Comparison of ENCODE assay signal across 26 cellular contexts in genomic region chr9:15278839-15279238, GRCh38.
DNase-seq lines count a peak whose midpoint lies in the region; FAIRE-seq and TF ChIP-seq lines count a peak whose summit lies in the region.
"Had no signal": no experiment of that assay in that cellular context is flagged by ENCODE, and none has a peak within 500 bp of the region (broad histone marks: within the 10 kb centered on the region; RNA-seq: fewer than 3 reads in every experiment).

No MANE protein-coding gene starts in this region.

- CTCF ChIA-PET in activated naive CD4-positive, alpha-beta T cell treated with anti-CD3 and anti-CD28 coated beads, Interleukin-2, amount 10 ng/mL, durations not matched to agents 7 days and 5 days (lab: Charles Lee): interaction anchor here (1.2 to 1.5 kb wide), 3 partner anchors 14 to 138 kb away, joined by 3 to 4 read pairs (median 4); no protein-coding TSS in a partner anchor

- H3K4me3 Mint-ChIP-seq in activated naive CD4-positive, alpha-beta T cell treated with anti-CD3 and anti-CD28 coated beads, Interleukin-2, amount 50 U/mL, for 24 hours: no peak overlapping the region
- H3K4me3 Mint-ChIP-seq in activated naive CD4-positive, alpha-beta T cell treated with anti-CD3 and anti-CD28 coated beads, Interleukin-2, amount 10 ng/mL, durations not matched to agents 7 days and 5 days: no peak overlapping the region
- H3K4me3 Mint-ChIP-seq: CD4-positive, alpha-beta memory T cell had no signal

- peak overlapping the region; percentile 75 for H3K27ac ChIP-seq in VCaP
- H3K27ac ChIP-seq: BLaER1 had no signal

- no peaks in the 10 kb centered on the region for H3K27me3 Mint-ChIP-seq in activated naive CD4-positive, alpha-beta T cell treated with anti-CD3 and anti-CD28 coated beads, Interleukin-2, amount 50 U/mL, for 24 hours
- H3K27me3 Mint-ChIP-seq in activated naive CD4-positive, alpha-beta T cell treated with anti-CD3 and anti-CD28 coated beads, Interleukin-2, amount 10 ng/mL, durations not matched to agents 7 days and 5 days: no peaks in the 10 kb centered on the region
- H3K27me3 Mint-ChIP-seq: CD4-positive, alpha-beta memory T cell had no signal

- TF ChIP-seq CTCF in VCaP (conservative IDR thresholded peaks at IDR 0.05) (no peak), D721Med (IDR thresholded peaks at IDR 0.05; ENCODE audit: insufficient read depth, missing control alignments) (no peak)

- no peaks in the 10 kb centered on the region for H3K36me3 Mint-ChIP-seq in activated naive CD4-positive, alpha-beta T cell treated with anti-CD3 and anti-CD28 coated beads, Interleukin-2, amount 50 U/mL, for 24 hours
- no peaks in the 10 kb centered on the region for H3K36me3 Mint-ChIP-seq in activated naive CD4-positive, alpha-beta T cell treated with anti-CD3 and anti-CD28 coated beads, Interleukin-2, amount 10 ng/mL, durations not matched to agents 7 days and 5 days

- DNase-seq in activated naive CD4-positive, alpha-beta T cell treated with anti-CD3 and anti-CD28 coated beads, Interleukin-2, amount 10 ng/mL, durations not matched to agents 7 days and 5 days: no peak
- DNase-seq in NCI-H345 (lab: John Stamatoyannopoulos, UW) (no peak), D721Med (ENCODE audit: insufficient read length, low spot score) (no peak), NCI-H1092 (lab: John Stamatoyannopoulos, UW) (no peak)
- DNase-seq: Caco-2; CD4-positive, alpha-beta memory T cell; DMS 273 treated with DMSO at 0.1 percent for 48 hours; DMS79; EL; GDM1; HCEC 1CT; KG1; MG63; NCI-H2029; NCI-H526 treated with DMSO at 0.1 percent for 48 hours; OCI-M1; Peyer's patch; SHP77 treated with DMSO at 0.1 percent for 48 hours had no signal

- no peaks in the 10 kb centered on the region for H3K9me3 Mint-ChIP-seq in activated naive CD4-positive, alpha-beta T cell treated with anti-CD3 and anti-CD28 coated beads, Interleukin-2, amount 50 U/mL, for 24 hours
- no peaks in the 10 kb centered on the region for H3K9me3 Mint-ChIP-seq in activated naive CD4-positive, alpha-beta T cell treated with anti-CD3 and anti-CD28 coated beads, Interleukin-2, amount 10 ng/mL, durations not matched to agents 7 days and 5 days
- H3K9me3 Mint-ChIP-seq: CD4-positive, alpha-beta memory T cell had no signal

- FAIRE-seq in islet of Langerhans (lab: Jason Lieb, UNC) (peak; percentile 82), D721Med (lab: Jason Lieb, UNC) (no peak)
- FAIRE-seq: GM12891, GM19239, H1, HTR-8/SVneo had no signal

- H3K4me1 Mint-ChIP-seq in activated naive CD4-positive, alpha-beta T cell treated with anti-CD3 and anti-CD28 coated beads, Interleukin-2, amount 50 U/mL, for 24 hours: peaks cover 65% of the 10 kb centered on the region
- H3K4me1 Mint-ChIP-seq in activated naive CD4-positive, alpha-beta T cell treated with anti-CD3 and anti-CD28 coated beads, Interleukin-2, amount 10 ng/mL, durations not matched to agents 7 days and 5 days: no peaks in the 10 kb centered on the region

- peak overlapping the region; percentile 37 for H3K27ac Mint-ChIP-seq in activated naive CD4-positive, alpha-beta T cell treated with anti-CD3 and anti-CD28 coated beads, Interleukin-2, amount 50 U/mL, for 24 hours
- H3K27ac Mint-ChIP-seq in activated naive CD4-positive, alpha-beta T cell treated with anti-CD3 and anti-CD28 coated beads, Interleukin-2, amount 10 ng/mL, durations not matched to agents 7 days and 5 days: no peak overlapping the region
